In the genomic region with DNA sequence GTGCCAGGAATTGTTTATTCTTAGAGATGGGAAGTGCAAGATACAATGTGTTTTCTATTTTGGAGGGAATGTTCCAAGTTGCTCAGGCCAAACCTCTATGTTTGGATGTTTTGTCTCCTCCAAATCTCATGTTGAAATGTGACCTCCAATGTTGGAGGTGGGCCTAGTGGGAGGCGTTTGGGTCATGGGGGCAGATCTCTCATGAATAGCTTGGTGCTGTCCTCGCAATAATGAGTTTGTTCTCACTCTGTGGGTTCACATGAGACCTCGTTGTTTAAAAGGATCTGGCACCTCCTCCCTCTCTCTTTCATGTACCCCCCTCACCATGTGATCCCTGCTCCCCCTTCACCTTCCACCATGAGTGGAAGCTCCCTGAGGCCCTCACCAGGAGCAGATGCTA, we compare ENCODE assay signal across 20 cellular contexts. TPM values are rescaled to one million over a fixed set of nuclear protein-coding genes. Genes with fewer than 3 reads are reported as not detected.
DNase-seq lines count a peak whose midpoint lies in the region; ATAC-seq and TF ChIP-seq lines count a peak whose summit lies in the region.
"Had no signal": no experiment of that assay in that cellular context is flagged by ENCODE, and none has a peak within 500 bp of the region (broad histone marks: within the 10 kb centered on the region; RNA-seq: fewer than 3 reads in every experiment).

No MANE protein-coding gene starts in this region.

- DNase-seq in cardiac septum (ENCODE audit: low spot score) (peak; percentile 71), left cardiac atrium (no peak), neural progenitor cell (ENCODE audit: low spot score) (no peak), testis (peak; percentile 1)
- no peak for DNase-seq in activated CD8-positive, alpha-beta memory T cell treated with anti-CD3 and anti-CD28 coated beads for 24 hours
- DNase-seq: 8988T; CD4-positive, alpha-beta memory T cell; DMS153; DMS79; GDM1; HCEC 1CT had no signal

- H3K4me1 ChIP-seq in neural progenitor cell: peaks cover 16% of the 10 kb centered on the region
- peaks cover 3% of the 10 kb centered on the region for H3K4me1 ChIP-seq in testis

- H3K9me3 Mint-ChIP-seq in neural progenitor cell: peaks cover 6% of the 10 kb centered on the region
- H3K9me3 Mint-ChIP-seq: CD4-positive, alpha-beta memory T cell; GM23338 had no signal

- no peak overlapping the region for H2AFZ ChIP-seq in neural progenitor cell (replicated peaks)
- H2AFZ ChIP-seq: GM23338 had no signal

- no peak overlapping the region for H3K4me3 Mint-ChIP-seq in neural progenitor cell
- H3K4me3 Mint-ChIP-seq: CD14-positive monocyte; CD4-positive, alpha-beta memory T cell; GM23338 had no signal

- no peak for ATAC-seq in left cardiac atrium
- ATAC-seq in HG03571 (IDR thresholded peaks at IDR 0.05; ENCODE audit: unreplicated experiment): no peak
- ATAC-seq in HG02623 (IDR thresholded peaks at IDR 0.05; ENCODE audit: unreplicated experiment): no peak
- ATAC-seq: GM23338, HepG2 had no signal

- TF ChIP-seq POLR2A in testis (IDR thresholded peaks at IDR 0.05): no peak

- no peaks in the 10 kb centered on the region for H3K79me2 ChIP-seq in neural progenitor cell (ENCODE audit: low read depth)

- WGBS in testis, 2 donors: 60 to 72% methylated on average over 3 of the region's 3 CpGs

- no peak overlapping the region for H3K9ac ChIP-seq in neural progenitor cell
- H3K9ac ChIP-seq: BLaER1 had no signal

- no peaks in the 10 kb centered on the region for H4K20me1 ChIP-seq in neural progenitor cell (ENCODE audit: low read depth)
- H4K20me1 ChIP-seq: BLaER1 had no signal

- H3K4me1 Mint-ChIP-seq in neural progenitor cell: peaks cover 25% of the 10 kb centered on the region

- H3K36me3 ChIP-seq in neural progenitor cell: no peaks in the 10 kb centered on the region
- no peaks in the 10 kb centered on the region for H3K36me3 ChIP-seq in testis (ENCODE audit: low read depth, missing control alignments)
- H3K36me3 ChIP-seq: BLaER1 had no signal

- no peak overlapping the region for H3K27ac ChIP-seq in neural progenitor cell
- no peak overlapping the region for H3K27ac ChIP-seq in testis
- H3K27ac ChIP-seq: BLaER1 had no signal

- no peak overlapping the region for H3K4me2 ChIP-seq in neural progenitor cell
- H3K4me2 ChIP-seq: BLaER1, GM23338 had no signal

- H3K4me3 ChIP-seq in neural progenitor cell (no peak overlapping the region), testis (no peak overlapping the region)
- H3K4me3 ChIP-seq: BLaER1, GM23338 had no signal

- H3K27me3 ChIP-seq in neural progenitor cell: no peaks in the 10 kb centered on the region
- no peaks in the 10 kb centered on the region for H3K27me3 ChIP-seq in testis
- H3K27me3 ChIP-seq: BLaER1 had no signal

- H3K27ac Mint-ChIP-seq in neural progenitor cell: peak overlapping the region; percentile 93
- H3K27ac Mint-ChIP-seq: GM23338 had no signal

- H3K27me3 Mint-ChIP-seq in neural progenitor cell (ENCODE audit: insufficient read depth, low read depth): peaks cover 8% of the 10 kb centered on the region
- H3K27me3 Mint-ChIP-seq: CD4-positive, alpha-beta memory T cell had no signal

- no peaks in the 10 kb centered on the region for H3F3A ChIP-seq in neural progenitor cell (ENCODE audit: low read depth)

- H3K36me3 Mint-ChIP-seq in neural progenitor cell: peaks cover 2% of the 10 kb centered on the region
- H3K36me3 Mint-ChIP-seq: CD14-positive monocyte; CD4-positive, alpha-beta memory T cell had no signal

- TF ChIP-seq CTCF in neural progenitor cell (IDR thresholded peaks at IDR 0.05): no peak
- no peak for TF ChIP-seq CTCF in testis (IDR thresholded peaks at IDR 0.05)

- intact Hi-C loops in cardiac septum (cut with DNase I) (no loop called here), left cardiac atrium (cut with DNase I) (no loop called here), testis (cut with DNase I; ENCODE audit: low total_unique reads) (no loop called here)

- H3K9me3 ChIP-seq in neural progenitor cell (ENCODE audit: low read depth): no peaks in the 10 kb centered on the region
- no peaks in the 10 kb centered on the region for H3K9me3 ChIP-seq in testis
- H3K9me3 ChIP-seq: BLaER1 had no signal

RNA-seq across cellular contexts. Expression of a gene that starts 8.3 kb away (rescaled TPM):
- 1.7 TPM for total RNA-seq in cardiac septum
- 1 to 10 TPM in 1 of 2 donors, under 1 TPM in 1; 0.89 to 1.4 TPM for total RNA-seq in left cardiac atrium
- total RNA-seq in neural progenitor cell (ENCODE audit: low replicate concordance): 0.28 and 1.6 TPM in 2 replicates
- total RNA-seq in testis: 10 to 100 TPM; 34.4 to 47.3 TPM
- polyA plus RNA-seq in testis (ENCODE audit: insufficient read depth, low read depth, low replicate concordance): 17.7 TPM
- total RNA-seq: HepG2 had no signal
- polyA plus RNA-seq: CD14-positive monocyte, GM23338 had no signal

RNA-seq across cellular contexts. Expression of a gene that starts 30.6 kb away (rescaled TPM):
- not detected for total RNA-seq in cardiac septum
- total RNA-seq in left cardiac atrium: not detected
- total RNA-seq in neural progenitor cell (ENCODE audit: low replicate concordance): 0.19 TPM in 1 of 2 replicates, not detected in the other
- total RNA-seq in testis: under 1 TPM; 0.19 to 0.39 TPM
- not detected for polyA plus RNA-seq in testis (ENCODE audit: insufficient read depth, low read depth, low replicate concordance)
- total RNA-seq: A673; CD4-positive, alpha-beta memory T cell; Daoy; GM23338; HepG2 had no signal
- polyA plus RNA-seq: AG04450; CD14-positive monocyte; CD4-positive, alpha-beta memory T cell; GM23338; HepG2 had no signal

RNA-seq across cellular contexts. Expression of a gene that starts 56.5 kb away (rescaled TPM):
- total RNA-seq in cardiac septum: not detected
- total RNA-seq in left cardiac atrium: not detected
- not detected in 2 replicates for total RNA-seq in neural progenitor cell (ENCODE audit: low replicate concordance)
- under 1 TPM in 1 of 2 donors, not detected in 1; 0.25 TPM for total RNA-seq in testis
- 0.09 TPM for polyA plus RNA-seq in testis (ENCODE audit: insufficient read depth, low read depth, low replicate concordance)
- total RNA-seq: A673; CD4-positive, alpha-beta memory T cell; Daoy; GM23338; HepG2 had no signal
- polyA plus RNA-seq: AG04450; CD14-positive monocyte; CD4-positive, alpha-beta memory T cell; GM23338; HepG2 had no signal

Comparison
In these comparisons a context has a peak if more than half of its experiments do, and no peak if none do; other contexts are left out.
1. DNase-seq: peak in cardiac septum (single experiment) and testis (single experiment); none in left cardiac atrium (single experiment), neural progenitor cell (single experiment) and activated CD8-positive, alpha-beta memory T cell treated with anti-CD3 and anti-CD28 coated beads for 24 hours (single experiment).
2. RNA of a gene that starts 8.3 kb away (total RNA-seq): 34.4 to 47.3 TPM in testis; 1.7 TPM in cardiac septum (single experiment), 0.89 to 1.4 TPM in left cardiac atrium and 0.28 to 1.6 TPM in neural progenitor cell; every median in the first group is over 10 times any median in the second.